1 cellular context compared by ENCODE assay signal in genomic region chr2:152431370-152432098, GRCh38.
TF ChIP-seq lines count a peak whose summit lies in the region.

No MANE protein-coding gene starts in this region.

TF ChIP-seq in HEK293, 187 proteins besides CTCF, POLR2A, EP300 and RAD21 (continued from another document):
- TF ChIP-seq ZNF692 (tag by site-specific recombination; IDR thresholded peaks at IDR 0.05), result no peak
- TF ChIP-seq ZNF776 (tag by site-specific recombination; IDR thresholded peaks at IDR 0.05; ENCODE audit: borderline replicate concordance), result no peak
- TF ChIP-seq KLF8 (tag by site-specific recombination; IDR thresholded peaks at IDR 0.05), result no peak
- TF ChIP-seq ZNF138 (tag by site-specific recombination; IDR thresholded peaks at IDR 0.05; ENCODE audit: borderline replicate concordance), result no peak
- TF ChIP-seq HOXA7 (CRISPR knock-in tag; IDR thresholded peaks at IDR 0.05; ENCODE audit: borderline replicate concordance), result no peak
- TF ChIP-seq KLF17 (tag by site-specific recombination; IDR thresholded peaks at IDR 0.05), result no peak
- TF ChIP-seq ZNF174 (tag by site-specific recombination; IDR thresholded peaks at IDR 0.05), result no peak
- TF ChIP-seq ZNF26 (tag by site-specific recombination; IDR thresholded peaks at IDR 0.05), result no peak
- TF ChIP-seq ZNF155 (tag by site-specific recombination; IDR thresholded peaks at IDR 0.05), result no peak
- no peak for TF ChIP-seq ZNF544 (tag by site-specific recombination; IDR thresholded peaks at IDR 0.05)
- TF ChIP-seq FEZF1 (tag by site-specific recombination; IDR thresholded peaks at IDR 0.05), result peak; percentile 52; the same call in 1 of the 2 replicates
- no peak for TF ChIP-seq ZNF426 (tag by site-specific recombination; IDR thresholded peaks at IDR 0.05)
- TF ChIP-seq ZFHX2 (tag by site-specific recombination; conservative IDR thresholded peaks at IDR 0.05), result no peak
- 0 out of 2 replicates have a peak, but pooled peaks have one; percentile 27 for TF ChIP-seq ZBTB17 (tag by site-specific recombination; IDR thresholded peaks at IDR 0.05)
- no peak for TF ChIP-seq SALL2 (tag by site-specific recombination; IDR thresholded peaks at IDR 0.05; ENCODE audit: borderline replicate concordance)
- TF ChIP-seq ZNF621 (tag by site-specific recombination; IDR thresholded peaks at IDR 0.05), result no peak
- no peak for TF ChIP-seq ZNF670 (tag by site-specific recombination; IDR thresholded peaks at IDR 0.05; ENCODE audit: low read depth)
- no peak for TF ChIP-seq ZFP69B (tag by site-specific recombination; IDR thresholded peaks at IDR 0.05)
- no peak for TF ChIP-seq OSR2 (tag by site-specific recombination; IDR thresholded peaks at IDR 0.05)
- TF ChIP-seq SP7 (tag by site-specific recombination; IDR thresholded peaks at IDR 0.05), result no peak
- TF ChIP-seq ZBTB8A (tag by site-specific recombination; IDR thresholded peaks at IDR 0.05), result 0 out of 2 replicates have a peak, but pooled peaks have one; percentile 10
- TF ChIP-seq SCRT2 (tag by site-specific recombination; IDR thresholded peaks at IDR 0.05), result 0 out of 2 replicates have a peak, but pooled peaks have one; percentile 24
- no peak for TF ChIP-seq ZNF404 (tag by site-specific recombination; IDR thresholded peaks at IDR 0.05)
- no peak for TF ChIP-seq REPIN1 (tag by site-specific recombination; IDR thresholded peaks at IDR 0.05; ENCODE audit: low read depth)
- peak; percentile 88 for TF ChIP-seq PRDM6 (tag by site-specific recombination; IDR thresholded peaks at IDR 0.05)
- TF ChIP-seq ZNF561 (tag by site-specific recombination; IDR thresholded peaks at IDR 0.05; ENCODE audit: borderline replicate concordance), result no peak
- TF ChIP-seq IKZF3 (tag by site-specific recombination; IDR thresholded peaks at IDR 0.05), result 0 out of 2 replicates have a peak, but pooled peaks have one; percentile 23
- TF ChIP-seq ZSCAN5A (tag by site-specific recombination; IDR thresholded peaks at IDR 0.05), result no peak
- TF ChIP-seq GLIS2 (tag by site-specific recombination; IDR thresholded peaks at IDR 0.05), result no peak
- no peak for TF ChIP-seq ZNF521 (tag by site-specific recombination; IDR thresholded peaks at IDR 0.05)
- no peak for TF ChIP-seq KLF1 (tag by site-specific recombination; IDR thresholded peaks at IDR 0.05)
- peak; percentile 58; the same call in 1 of the 2 replicates for TF ChIP-seq SCRT1 (tag by site-specific recombination; IDR thresholded peaks at IDR 0.05; ENCODE audit: borderline replicate concordance)
- TF ChIP-seq ZSCAN16 (tag by site-specific recombination; IDR thresholded peaks at IDR 0.05), result no peak
- no peak for TF ChIP-seq ZNF280D (tag by site-specific recombination; IDR thresholded peaks at IDR 0.05)
- TF ChIP-seq HIC1 (tag by site-specific recombination; IDR thresholded peaks at IDR 0.05), result no peak
- TF ChIP-seq ZBTB48 (tag by site-specific recombination; IDR thresholded peaks at IDR 0.05), result no peak
